ENCODE assay signal across 7 cellular contexts in genomic region chr10:70672165-70672992, GRCh38.
DNase-seq lines count a peak whose midpoint lies in the region; ATAC-seq lines count a peak whose summit lies in the region.

Gene ADAMTS14, plus strand, starts transcription at chr10:70672506. Its CDS starts 297 bp downstream, at chr10:70672803.

- H3K27ac ChIP-seq in angular gyrus (ENCODE audit: low read depth, low read length), result peak within 1 kb of the TSS; percentile 56

- peak; percentile 58 for DNase-seq in GF-D8 (lab: John Stamatoyannopoulos, UW)
- peak; percentile 14 for DNase-seq in NCI-H1694 (lab: John Stamatoyannopoulos, UW)
- peak; percentile 55 to 80 for DNase-seq in hippocampal formation (lab: John Stamatoyannopoulos, UW)
- peak; percentile 86 for DNase-seq in putamen (ENCODE audit: low spot score)
- DNase-seq in NCI-H446 treated with DMSO at 0.1 percent for 48 hours (lab: John Stamatoyannopoulos, UW), result no peak

- ATAC-seq in GM19452 (IDR thresholded peaks at IDR 0.05; ENCODE audit: unreplicated experiment), result no peak
